16 cellular contexts compared by ENCODE assay signal in the genomic region with DNA sequence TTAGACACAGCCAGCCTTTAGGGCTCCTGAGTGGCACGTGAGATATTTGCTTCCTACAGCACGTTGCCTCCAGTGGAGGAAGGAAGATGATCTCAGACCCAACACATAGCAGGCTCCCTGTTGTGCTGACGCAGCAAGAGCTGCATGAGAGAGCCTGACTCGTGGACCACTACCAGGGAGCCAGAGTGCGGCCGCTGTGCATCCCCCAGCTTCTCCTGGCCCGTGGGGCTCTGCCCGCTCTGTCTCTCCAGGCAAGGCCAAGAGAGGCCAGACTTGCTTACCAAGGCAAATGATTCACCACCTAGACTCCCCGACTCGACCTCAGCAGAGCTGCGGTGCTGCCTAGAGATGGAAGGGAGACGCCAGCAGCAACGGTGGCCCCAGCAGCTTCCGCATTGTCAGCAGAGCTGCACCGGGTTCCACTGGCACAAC. TPM values are rescaled to one million over a fixed set of nuclear protein-coding genes. Genes with fewer than 3 reads are reported as not detected.
DNase-seq lines count a peak whose midpoint lies in the region; ATAC-seq and TF ChIP-seq lines count a peak whose summit lies in the region.
"Had no signal": no experiment of that assay in that cellular context is flagged by ENCODE, and none has a peak within 500 bp of the region (broad histone marks: within the 10 kb centered on the region; RNA-seq: fewer than 3 reads in every experiment).

No MANE protein-coding gene starts in this region.

- H3K4me1 Mint-ChIP-seq in chondrocyte (ENCODE audit: low read depth), result no peaks in the 10 kb centered on the region
- H3K4me1 Mint-ChIP-seq in CD4-positive, alpha-beta T cell (ENCODE audit: low read depth), result no peaks in the 10 kb centered on the region
- H3K4me1 Mint-ChIP-seq in activated naive CD4-positive, alpha-beta T cell treated with anti-CD3 and anti-CD28 coated beads, Interleukin-2, amount 10 ng/mL, durations not matched to agents 7 days and 5 days, result no peaks in the 10 kb centered on the region

- intact Hi-C loops in CD4-positive, alpha-beta T cell (cut with DNase I, micrococcal nuclease), result no loop called here

- peaks cover 47% of the 10 kb centered on the region for H3K4me1 ChIP-seq in RWPE2 (ENCODE audit: insufficient read depth, poor library complexity, severe bottlenecking)

- TF ChIP-seq RAD21 in neural cell (conservative IDR thresholded peaks at IDR 0.05), result no peak

- peak overlapping the region; percentile 89 for H3K27ac ChIP-seq in RWPE2 (ENCODE audit: poor library complexity, severe bottlenecking)
- H3K27ac ChIP-seq in epithelial cell of prostate, result peak overlapping the region; percentile 68
- no peak overlapping the region for H3K27ac ChIP-seq in neural cell (ENCODE audit: low read length)
- H3K27ac ChIP-seq in CD4-positive, alpha-beta T cell (ENCODE audit: low read depth, low read length), result no peak overlapping the region
- H3K27ac ChIP-seq: skin epidermis, VCaP had no signal

- no peak for TF ChIP-seq EP300 in neural cell (conservative IDR thresholded peaks at IDR 0.05; ENCODE audit: poor library complexity, severe bottlenecking)

- H3K9ac ChIP-seq in neural cell (ENCODE audit: low read length), result no peak overlapping the region

- no peak overlapping the region for H3K4me3 Mint-ChIP-seq in chondrocyte (ENCODE audit: unreplicated experiment)
- no peak overlapping the region for H3K4me3 Mint-ChIP-seq in CD4-positive, alpha-beta T cell
- H3K4me3 Mint-ChIP-seq in activated naive CD4-positive, alpha-beta T cell treated with anti-CD3 and anti-CD28 coated beads, Interleukin-2, amount 10 ng/mL, durations not matched to agents 7 days and 5 days, result no peak overlapping the region
- H3K4me3 Mint-ChIP-seq: activated CD8-positive, alpha-beta T cell treated with anti-CD3 and anti-CD28 coated beads for 36 hours; memory B cell; stimulated activated naive CD8-positive, alpha-beta T cell treated with anti-CD3 and anti-CD28 coated beads, Interleukin-15, Interleukin-2, amounts not matched to agents 100 ng/mL and 50 ng/mL, for 24 hours had no signal

- H3K36me3 Mint-ChIP-seq in chondrocyte (ENCODE audit: low read depth), result no peaks in the 10 kb centered on the region
- H3K36me3 Mint-ChIP-seq in CD4-positive, alpha-beta T cell (ENCODE audit: low read depth), result no peaks in the 10 kb centered on the region
- H3K36me3 Mint-ChIP-seq in activated naive CD4-positive, alpha-beta T cell treated with anti-CD3 and anti-CD28 coated beads, Interleukin-2, amount 10 ng/mL, durations not matched to agents 7 days and 5 days, result no peaks in the 10 kb centered on the region

- TF ChIP-seq CTCF in RWPE2 (IDR thresholded peaks at IDR 0.05; ENCODE audit: poor library complexity, severe bottlenecking) (no peak), neural cell (IDR thresholded peaks at IDR 0.05; ENCODE audit: poor library complexity, severe bottlenecking) (no peak), chondrocyte (IDR thresholded peaks at IDR 0.05) (no peak)
- TF ChIP-seq CTCF in CD4-positive, alpha-beta T cell (IDR thresholded peaks at IDR 0.05), result no peak

- H3K4me3 ChIP-seq in RWPE2 (ENCODE audit: severe bottlenecking) (no peak overlapping the region), neural cell (ENCODE audit: low read length) (no peak overlapping the region)
- H3K4me3 ChIP-seq: skin epidermis had no signal

- no peaks in the 10 kb centered on the region for H3K9me3 Mint-ChIP-seq in chondrocyte (ENCODE audit: low read depth)
- no peaks in the 10 kb centered on the region for H3K9me3 Mint-ChIP-seq in CD4-positive, alpha-beta T cell
- no peaks in the 10 kb centered on the region for H3K9me3 Mint-ChIP-seq in activated naive CD4-positive, alpha-beta T cell treated with anti-CD3 and anti-CD28 coated beads, Interleukin-2, amount 10 ng/mL, durations not matched to agents 7 days and 5 days
- H3K9me3 Mint-ChIP-seq: activated CD8-positive, alpha-beta T cell treated with anti-CD3 and anti-CD28 coated beads for 36 hours; memory B cell; stimulated activated naive CD8-positive, alpha-beta T cell treated with anti-CD3 and anti-CD28 coated beads, Interleukin-15, Interleukin-2, amounts not matched to agents 100 ng/mL and 50 ng/mL, for 24 hours had no signal

- H4K20me1 ChIP-seq in neural cell (ENCODE audit: insufficient read depth), result no peaks in the 10 kb centered on the region

- DNase-seq in ELR (ENCODE audit: low read depth), result peak; percentile 32
- DNase-seq in RWPE2 (ENCODE audit: low spot score), result no peak
- no peak for DNase-seq in epithelial cell of prostate (ENCODE audit: low read depth, low spot score)
- no peak for DNase-seq in cerebellar nuclear complex (lab: John Stamatoyannopoulos, UW)
- no peak for DNase-seq in chondrocyte (ENCODE audit: low spot score)
- DNase-seq in CD4-positive, alpha-beta T cell, result no peak
- no peak for DNase-seq in activated naive CD4-positive, alpha-beta T cell treated with anti-CD3 and anti-CD28 coated beads, Interleukin-2, amount 10 ng/mL, durations not matched to agents 7 days and 5 days
- DNase-seq: activated CD8-positive, alpha-beta T cell treated with anti-CD3 and anti-CD28 coated beads for 36 hours; IMR-90; NCI-H1417 treated with DMSO at 0.1 percent for 48 hours; OCI-M1 had no signal

- no peaks in the 10 kb centered on the region for H3K9me2 ChIP-seq in neural cell (ENCODE audit: insufficient read depth, low read length)

- POLR2A ChIA-PET in CD4-positive, alpha-beta T cell (lab: Charles Lee), result no interaction called here

- peaks cover 16% of the 10 kb centered on the region for H3K79me2 ChIP-seq in neural cell (replicated peaks; ENCODE audit: insufficient read depth, low read length)

- H3K27me3 ChIP-seq in RWPE2 (ENCODE audit: insufficient read depth, poor library complexity, severe bottlenecking) (no peaks in the 10 kb centered on the region), neural cell (ENCODE audit: insufficient read depth, low read depth, low read length) (no peaks in the 10 kb centered on the region)
- H3K27me3 ChIP-seq in CD4-positive, alpha-beta T cell (ENCODE audit: control insufficient read depth, insufficient read depth, low read length), result no peaks in the 10 kb centered on the region

- CTCF ChIA-PET in CD4-positive, alpha-beta T cell (lab: Charles Lee), result interaction anchor here (0.6 kb wide), 1 partner anchor 15 kb away, joined by 3 read pairs; no protein-coding TSS in a partner anchor
- CTCF ChIA-PET in activated naive CD4-positive, alpha-beta T cell treated with anti-CD3 and anti-CD28 coated beads, Interleukin-2, amount 10 ng/mL, durations not matched to agents 7 days and 5 days (lab: Charles Lee), result no interaction called here

- no peak for ATAC-seq in RWPE2 (ENCODE audit: low read depth)
- ATAC-seq in CD4-positive, alpha-beta T cell (ENCODE audit: poor library complexity), result no peak
- ATAC-seq: activated CD8-positive, alpha-beta T cell treated with anti-CD3 and anti-CD28 coated beads for 36 hours had no signal

- H3K27me3 Mint-ChIP-seq in chondrocyte (ENCODE audit: low read depth), result no peaks in the 10 kb centered on the region
- H3K27me3 Mint-ChIP-seq in CD4-positive, alpha-beta T cell, result no peaks in the 10 kb centered on the region
- H3K27me3 Mint-ChIP-seq in activated naive CD4-positive, alpha-beta T cell treated with anti-CD3 and anti-CD28 coated beads, Interleukin-2, amount 10 ng/mL, durations not matched to agents 7 days and 5 days, result no peaks in the 10 kb centered on the region
- H3K27me3 Mint-ChIP-seq: activated CD8-positive, alpha-beta T cell treated with anti-CD3 and anti-CD28 coated beads for 36 hours; memory B cell; stimulated activated naive CD8-positive, alpha-beta T cell treated with anti-CD3 and anti-CD28 coated beads, Interleukin-15, Interleukin-2, amounts not matched to agents 100 ng/mL and 50 ng/mL, for 24 hours had no signal

- no peak overlapping the region for H2AFZ ChIP-seq in neural cell (ENCODE audit: low read depth, low read length)

- H3K27ac Mint-ChIP-seq in chondrocyte (ENCODE audit: unreplicated experiment), result no peak overlapping the region
- H3K27ac Mint-ChIP-seq in CD4-positive, alpha-beta T cell, result no peak overlapping the region
- H3K27ac Mint-ChIP-seq in activated naive CD4-positive, alpha-beta T cell treated with anti-CD3 and anti-CD28 coated beads, Interleukin-2, amount 10 ng/mL, durations not matched to agents 7 days and 5 days, result no peak overlapping the region
- H3K27ac Mint-ChIP-seq: activated CD8-positive, alpha-beta T cell treated with anti-CD3 and anti-CD28 coated beads for 36 hours; memory B cell; stimulated activated naive CD8-positive, alpha-beta T cell treated with anti-CD3 and anti-CD28 coated beads, Interleukin-15, Interleukin-2, amounts not matched to agents 100 ng/mL and 50 ng/mL, for 24 hours had no signal

- H3K4me2 ChIP-seq in neural cell (ENCODE audit: low read length), result no peak overlapping the region

- H3K36me3 ChIP-seq in RWPE2 (ENCODE audit: low read depth), result peaks cover 44% of the 10 kb centered on the region
- no peaks in the 10 kb centered on the region for H3K36me3 ChIP-seq in neural cell (ENCODE audit: insufficient read depth, low read length)

- no peaks in the 10 kb centered on the region for H3F3A ChIP-seq in neural cell (ENCODE audit: insufficient read depth, low read length, poor library complexity, severe bottlenecking)

- H3K9me3 ChIP-seq in RWPE2 (ENCODE audit: severe bottlenecking) (no peaks in the 10 kb centered on the region), neural cell (ENCODE audit: low read length) (no peaks in the 10 kb centered on the region)
- no peaks in the 10 kb centered on the region for H3K9me3 ChIP-seq in CD4-positive, alpha-beta T cell (ENCODE audit: control insufficient read depth, low read length)

TF ChIP-seq in neural cell, 6 proteins besides CTCF, POLR2A, EP300 and RAD21 (continues in another document):
- peak; percentile 14 for TF ChIP-seq MXI1 (conservative IDR thresholded peaks at IDR 0.05; ENCODE audit: poor library complexity, severe bottlenecking)

RNA-seq across cellular contexts. Expression of a gene that starts 37.5 kb away (rescaled TPM):
- 10.4 and 13.4 TPM in 2 replicates for polyA plus RNA-seq in neural cell
- 61.0 and 61.1 TPM in 2 replicates for polyA minus RNA-seq in neural cell
- 1.1 to 3.0 TPM (median 2.8 TPM) in 3 replicates for total RNA-seq in chondrocyte
- total RNA-seq in CD4-positive, alpha-beta T cell, result 1 to 10 TPM; 5.9 to 6.3 TPM

Comparison
In these comparisons a context has a peak if more than half of its experiments do, and no peak if none do; other contexts are left out.
1. H3K27ac ChIP-seq: peak in RWPE2 (single experiment) and epithelial cell of prostate (single experiment); none in neural cell (single experiment) and CD4-positive, alpha-beta T cell (single experiment).